ENCODE assay signal across 21 cellular contexts in the genomic region with DNA sequence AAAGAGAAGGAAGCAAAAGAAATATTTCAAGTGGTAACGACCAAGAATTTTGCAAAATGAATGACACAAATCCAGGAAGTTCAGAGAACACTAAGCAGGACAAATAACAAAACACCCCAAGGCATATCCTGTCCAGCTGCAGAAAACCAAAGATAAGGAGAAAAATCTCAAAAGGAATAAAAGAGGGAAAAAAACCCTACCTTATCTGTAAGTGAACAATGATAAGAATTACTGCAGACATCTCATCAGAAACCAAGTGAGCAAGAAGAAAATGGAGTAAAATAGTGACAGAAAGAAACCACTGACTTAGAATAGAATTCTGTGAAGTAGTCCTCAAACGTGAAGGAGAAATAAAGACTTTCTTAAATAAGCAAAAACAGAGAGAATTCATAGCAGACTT. TPM values are rescaled to one million over a fixed set of nuclear protein-coding genes. Genes with fewer than 3 reads are reported as not detected.
"Had no signal": no experiment of that assay in that cellular context is flagged by ENCODE, and none has a peak within 500 bp of the region (broad histone marks: within the 10 kb centered on the region; RNA-seq: fewer than 3 reads in every experiment).

No MANE protein-coding gene starts in this region.

- H3K4me3 Mint-ChIP-seq: mesothelial cell of epicardium, neural progenitor cell had no signal

- H3K27me3 Mint-ChIP-seq: progenitor cell of endocrine pancreas had no signal

- FAIRE-seq: astrocyte, islet of Langerhans had no signal

- H3K4me2 ChIP-seq: neural progenitor cell had no signal

- H3K27ac Mint-ChIP-seq: activated T-helper 2 cell treated with anti-CD3 and anti-CD28 coated beads, Interferon-gamma antibody, Interleukin-2, Interleukin-4, amounts not matched to agents 10 μg/mL and 5 μg/mL and 100 μg/mL, durations not matched to agents 14 hours and 24 hours and 36 hours; mesothelial cell of epicardium; neural progenitor cell; progenitor cell of endocrine pancreas had no signal

- H3K9me3 ChIP-seq: adrenal gland had no signal

- H3K9ac ChIP-seq: neural progenitor cell had no signal

- H3K4me3 ChIP-seq: adrenal gland, breast epithelium, esophagus muscularis mucosa, lower lobe of right lung, neural progenitor cell, stomach, vagina had no signal

- H3K36me3 Mint-ChIP-seq: neural progenitor cell had no signal

- H3K36me3 ChIP-seq: adrenal gland, breast epithelium, esophagus muscularis mucosa, lower lobe of right lung, neural progenitor cell, stomach, vagina had no signal

- ATAC-seq: activated CD4-positive, CD25-positive, alpha-beta regulatory T cell treated with anti-CD3 and anti-CD28 coated beads, Interleukin-2, amount 50 U/mL, for 24 hours; left colon; lower lobe of right lung; right cardiac atrium had no signal

- DNase-seq: activated CD4-positive, alpha-beta T cell treated with anti-CD3 and anti-CD28 coated beads, Interleukin-2, amount 50 U/mL, for 1 hour; activated naive CD4-positive, alpha-beta T cell treated with Interleukin-2 at 50 U/mL for 16 hours; adrenal gland; cerebellar nuclear complex; cortex of kidney; left colon; lower lobe of right lung; right cardiac atrium; stomach; T1000 had no signal

- H3K4me1 ChIP-seq: adrenal gland, breast epithelium, esophagus muscularis mucosa, lower lobe of right lung, neural progenitor cell, stomach, vagina had no signal

- H3K27me3 ChIP-seq: adrenal gland, breast epithelium, neural progenitor cell, vagina had no signal

- H2AFZ ChIP-seq: neural progenitor cell had no signal

- H3K4me1 Mint-ChIP-seq: mesothelial cell of epicardium, neural progenitor cell had no signal

- H3K27ac ChIP-seq: adrenal gland, breast epithelium, esophagus muscularis mucosa, lower lobe of right lung, neural progenitor cell, stomach, vagina had no signal

RNA-seq across cellular contexts. Expression of a gene that starts 21.8 kb away (rescaled TPM):
- total RNA-seq: osteoblast had no signal
